Comparison of ENCODE assay signal across 8 cellular contexts in the genomic region with DNA sequence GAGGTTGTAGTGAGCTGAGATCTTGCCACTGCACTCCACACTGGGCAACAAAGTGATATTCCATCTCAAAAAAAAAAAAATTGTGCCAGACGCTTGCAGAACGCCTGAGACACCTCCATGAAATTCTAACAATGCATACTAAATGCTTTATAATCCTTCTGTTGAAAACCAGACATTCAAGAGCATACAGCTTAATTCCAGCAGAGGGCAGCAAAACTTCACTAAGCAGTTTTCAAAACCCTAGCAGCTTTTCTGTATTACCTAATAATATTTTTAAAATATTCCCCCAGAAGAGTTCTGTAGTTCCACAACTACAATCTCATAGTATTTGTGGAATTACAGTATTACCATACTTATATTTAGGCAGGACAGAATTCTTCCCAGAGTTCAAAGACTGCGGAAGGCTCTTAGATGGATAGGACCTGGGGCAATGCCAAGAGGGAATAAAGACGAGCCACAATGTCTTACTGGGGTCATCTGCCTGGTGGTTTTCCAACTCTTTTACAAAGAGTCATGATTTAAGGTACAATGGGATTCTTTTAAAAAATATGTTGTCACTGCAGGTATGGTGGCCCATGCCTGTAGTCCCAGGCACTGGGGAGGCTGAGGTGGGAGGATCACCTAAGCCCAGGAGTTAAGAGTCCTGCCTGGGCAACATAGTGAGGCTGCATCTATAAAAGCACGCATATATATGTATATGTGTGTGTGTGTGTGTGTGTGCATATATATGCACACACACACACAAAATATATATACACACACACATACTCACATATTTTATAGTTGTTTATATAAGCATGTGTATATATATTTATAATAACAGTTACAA. TPM values are rescaled to one million over a fixed set of nuclear protein-coding genes. Genes with fewer than 3 reads are reported as not detected.
DNase-seq lines count a peak whose midpoint lies in the region; ATAC-seq and TF ChIP-seq lines count a peak whose summit lies in the region.

No MANE protein-coding gene starts in this region.

- CTCF ChIA-PET in activated CD8-positive, alpha-beta memory T cell treated with anti-CD3 and anti-CD28 coated beads, Interleukin-2, amount 10 ng/mL, durations not matched to agents 7 days and 5 days (lab: Charles Lee): interaction anchor here (0.7 to 8.5 kb wide), 31 partner anchors 9 to 375 kb away, joined by 3 to 203 read pairs (median 4); a partner anchor contains a TSS

- H2AFZ ChIP-seq in H9 (ENCODE audit: low read length) (no peak overlapping the region), osteoblast (ENCODE audit: low read length) (no peak overlapping the region)

- DNase-seq in COLO829 (ENCODE audit: low spot score) (peak; percentile 81), H9 (no peak), NCI-H748 (lab: John Stamatoyannopoulos, UW; ENCODE audit: unreplicated experiment) (peak; percentile 60), foreskin keratinocyte (peak in 1 of 2 donors; percentile 45), osteoblast (ENCODE audit: insufficient read length, low spot score, missing footprints) (peak; percentile 79), GF-D8 (lab: John Stamatoyannopoulos, UW) (no peak)
- DNase-seq in activated CD8-positive, alpha-beta memory T cell treated with anti-CD3 and anti-CD28 coated beads, Interleukin-2, amount 10 ng/mL, durations not matched to agents 7 days and 5 days: peak; percentile 65

- peaks cover 8% of the 10 kb centered on the region in 2 experiments for H3K4me1 Mint-ChIP-seq in H9
- peaks cover 23% of the 10 kb centered on the region for H3K4me1 Mint-ChIP-seq in activated CD8-positive, alpha-beta memory T cell treated with anti-CD3 and anti-CD28 coated beads, Interleukin-2, amount 10 ng/mL, durations not matched to agents 7 days and 5 days

- TF ChIP-seq CTCF in H9 (conservative IDR thresholded peaks at IDR 0.05): peak; percentile 97
- TF ChIP-seq CTCF in foreskin keratinocyte (conservative IDR thresholded peaks at IDR 0.05): peak; percentile 98
- peak; percentile 82 for TF ChIP-seq CTCF in osteoblast (IDR thresholded peaks at IDR 0.05; ENCODE audit: extremely low read depth, low read depth, low read length)

- no peak overlapping the region for H2BK120ac ChIP-seq in H9 (ENCODE audit: low read depth, low read length, poor library complexity, severe bottlenecking)

- no peak overlapping the region for H4K8ac ChIP-seq in H9 (replicated peaks; ENCODE audit: insufficient read length, low read depth, low read length)

- no peaks in the 10 kb centered on the region for H3K9me3 Mint-ChIP-seq in H9
- H3K9me3 Mint-ChIP-seq in activated CD8-positive, alpha-beta memory T cell treated with anti-CD3 and anti-CD28 coated beads, Interleukin-2, amount 10 ng/mL, durations not matched to agents 7 days and 5 days (ENCODE audit: low read depth): no peaks in the 10 kb centered on the region

- no peak overlapping the region for H3K27ac Mint-ChIP-seq in H9
- H3K27ac Mint-ChIP-seq in activated CD8-positive, alpha-beta memory T cell treated with anti-CD3 and anti-CD28 coated beads, Interleukin-2, amount 10 ng/mL, durations not matched to agents 7 days and 5 days: peak overlapping the region; percentile 39

- no peak overlapping the region for H3K14ac ChIP-seq in H9 (ENCODE audit: insufficient read depth, low read length)

- H2BK15ac ChIP-seq in H9 (ENCODE audit: low read depth, low read length): no peak overlapping the region

- no peaks in the 10 kb centered on the region for H3K23me2 ChIP-seq in H9 (ENCODE audit: insufficient read length, low read depth, low read length, poor library complexity, severe bottlenecking)

- H3K4ac ChIP-seq in H9 (ENCODE audit: low read depth, low read length): no peak overlapping the region

- H2BK20ac ChIP-seq in H9 (ENCODE audit: low read depth, low read length, poor library complexity, severe bottlenecking): no peak overlapping the region

- no peak overlapping the region for H3K9ac ChIP-seq in H9 (ENCODE audit: extremely low read depth, insufficient read length, low read length)

- no peak overlapping the region for H3K4me3 Mint-ChIP-seq in H9
- H3K4me3 Mint-ChIP-seq in activated CD8-positive, alpha-beta memory T cell treated with anti-CD3 and anti-CD28 coated beads, Interleukin-2, amount 10 ng/mL, durations not matched to agents 7 days and 5 days: no peak overlapping the region

- H4K20me1 ChIP-seq in H9 (ENCODE audit: control insufficient read depth, insufficient read depth, insufficient read length) (no peaks in the 10 kb centered on the region), osteoblast (ENCODE audit: insufficient read depth, low read length) (no peaks in the 10 kb centered on the region)

- H3K79me2 ChIP-seq in H9 (ENCODE audit: insufficient read depth, low read length): no peaks in the 10 kb centered on the region
- no peaks in the 10 kb centered on the region for H3K79me2 ChIP-seq in osteoblast (ENCODE audit: insufficient read depth, low read length)

- H3K27ac ChIP-seq in H9 (ENCODE audit: insufficient read length, low read depth, low read length) (no peak overlapping the region), foreskin keratinocyte (no peak overlapping the region), osteoblast (ENCODE audit: low read depth, low read length) (no peak overlapping the region)

- H3K4me3 ChIP-seq in osteoblast (ENCODE audit: insufficient read depth, low read length): no peak overlapping the region

- no peak overlapping the region for H4K91ac ChIP-seq in H9 (ENCODE audit: insufficient read length, low read depth, low read length)

- H3K9me3 ChIP-seq in H9 (ENCODE audit: control insufficient read depth, low read depth, low read length): no peaks in the 10 kb centered on the region
- H3K9me3 ChIP-seq in osteoblast (ENCODE audit: low read depth, low read length): no peaks in the 10 kb centered on the region

- H3K4me1 ChIP-seq in H9 (ENCODE audit: insufficient read depth, low read length): no peaks in the 10 kb centered on the region
- H3K4me1 ChIP-seq in foreskin keratinocyte: peaks cover 3% of the 10 kb centered on the region
- H3K4me1 ChIP-seq in osteoblast (ENCODE audit: insufficient read depth, low read length): no peaks in the 10 kb centered on the region

- no peak overlapping the region for H3K56ac ChIP-seq in H9 (ENCODE audit: insufficient read length, low read depth, low read length)

- H3K36me3 ChIP-seq in osteoblast (ENCODE audit: insufficient read depth, low read length): no peaks in the 10 kb centered on the region

- H3K27me3 ChIP-seq in H9 (ENCODE audit: insufficient read depth, low read length) (no peaks in the 10 kb centered on the region), foreskin keratinocyte (no peaks in the 10 kb centered on the region), osteoblast (ENCODE audit: insufficient read depth, low read length) (no peaks in the 10 kb centered on the region)

- H2AK5ac ChIP-seq in H9 (ENCODE audit: insufficient read length, low read length): no peak overlapping the region

- H3K27me3 Mint-ChIP-seq in H9 (ENCODE audit: low read depth): no peaks in the 10 kb centered on the region
- H3K27me3 Mint-ChIP-seq in activated CD8-positive, alpha-beta memory T cell treated with anti-CD3 and anti-CD28 coated beads, Interleukin-2, amount 10 ng/mL, durations not matched to agents 7 days and 5 days: no peaks in the 10 kb centered on the region

- no CpG with 5 or more reads among the region's 5 CpGs for WGBS in H9 (ENCODE audit: extremely low coverage, insufficient read length, low lambda C conversion rate)

- H3K36me3 Mint-ChIP-seq in H9 (ENCODE audit: insufficient read depth in 1 of 3, low read depth in 3 of 3): no peaks in the 10 kb centered on the region
- H3K36me3 Mint-ChIP-seq in activated CD8-positive, alpha-beta memory T cell treated with anti-CD3 and anti-CD28 coated beads, Interleukin-2, amount 10 ng/mL, durations not matched to agents 7 days and 5 days: peaks cover 4% of the 10 kb centered on the region

- no peak overlapping the region for H2BK5ac ChIP-seq in H9 (ENCODE audit: insufficient read length, low read length)

- H3K18ac ChIP-seq in H9 (ENCODE audit: insufficient read length, low read depth, low read length): no peak overlapping the region

- H3K23ac ChIP-seq in H9 (ENCODE audit: insufficient read length, low read depth, low read length): no peak overlapping the region

- no peak overlapping the region for H3T11ph ChIP-seq in H9 (ENCODE audit: low read length)

- H3K79me1 ChIP-seq in H9 (ENCODE audit: insufficient read depth, low read depth, low read length, poor library complexity, severe bottlenecking): no peaks in the 10 kb centered on the region

- peak; percentile 58 for ATAC-seq in activated CD8-positive, alpha-beta memory T cell treated with anti-CD3 and anti-CD28 coated beads, Interleukin-2, amount 10 ng/mL, durations not matched to agents 7 days and 5 days
- ATAC-seq in foreskin keratinocyte: peak; percentile 66
- ATAC-seq in HG02852 (IDR thresholded peaks at IDR 0.05; ENCODE audit: unreplicated experiment): no peak

- no peak overlapping the region for H2BK12ac ChIP-seq in H9 (ENCODE audit: insufficient read length, low read depth, low read length)

- H3K4me2 ChIP-seq in H9 (ENCODE audit: insufficient read depth, insufficient read length, low read length) (no peak overlapping the region), osteoblast (ENCODE audit: insufficient read depth, low read length) (no peak overlapping the region)

- no peak overlapping the region for H4K5ac ChIP-seq in H9 (ENCODE audit: insufficient read length, low read depth, low read length)

RNA-seq across cellular contexts. Expression of a gene that starts 19.6 kb away (rescaled TPM):
- 37.2 and 37.6 TPM in 2 replicates for total RNA-seq in H9 (2021)
- 10 to 100 TPM; 70.3 to 72.8 TPM for total RNA-seq in activated CD8-positive, alpha-beta memory T cell treated with anti-CD3 and anti-CD28 coated beads, Interleukin-2, amount 10 ng/mL, durations not matched to agents 7 days and 5 days
- 50.5 and 57.7 TPM in 2 replicates for total RNA-seq in foreskin keratinocyte
- 16.6 and 21.3 TPM in 2 replicates for polyA plus RNA-seq in foreskin keratinocyte
- 65.4 and 65.5 TPM in 2 replicates for total RNA-seq in osteoblast

Comparison
In these comparisons a context has a peak if more than half of its experiments do, and no peak if none do; other contexts are left out.
1. DNase-seq: peak in COLO829 (single experiment), NCI-H748 (single experiment), activated CD8-positive, alpha-beta memory T cell treated with anti-CD3 and anti-CD28 coated beads, Interleukin-2, amount 10 ng/mL, durations not matched to agents 7 days and 5 days (single experiment) and osteoblast (single experiment); none in H9 (single experiment) and GF-D8 (single experiment).
2. Peak in every context shown above with its lines, with median percentiles within 50 percentile points of each other: CTCF ChIP-seq.